In the genomic region with DNA sequence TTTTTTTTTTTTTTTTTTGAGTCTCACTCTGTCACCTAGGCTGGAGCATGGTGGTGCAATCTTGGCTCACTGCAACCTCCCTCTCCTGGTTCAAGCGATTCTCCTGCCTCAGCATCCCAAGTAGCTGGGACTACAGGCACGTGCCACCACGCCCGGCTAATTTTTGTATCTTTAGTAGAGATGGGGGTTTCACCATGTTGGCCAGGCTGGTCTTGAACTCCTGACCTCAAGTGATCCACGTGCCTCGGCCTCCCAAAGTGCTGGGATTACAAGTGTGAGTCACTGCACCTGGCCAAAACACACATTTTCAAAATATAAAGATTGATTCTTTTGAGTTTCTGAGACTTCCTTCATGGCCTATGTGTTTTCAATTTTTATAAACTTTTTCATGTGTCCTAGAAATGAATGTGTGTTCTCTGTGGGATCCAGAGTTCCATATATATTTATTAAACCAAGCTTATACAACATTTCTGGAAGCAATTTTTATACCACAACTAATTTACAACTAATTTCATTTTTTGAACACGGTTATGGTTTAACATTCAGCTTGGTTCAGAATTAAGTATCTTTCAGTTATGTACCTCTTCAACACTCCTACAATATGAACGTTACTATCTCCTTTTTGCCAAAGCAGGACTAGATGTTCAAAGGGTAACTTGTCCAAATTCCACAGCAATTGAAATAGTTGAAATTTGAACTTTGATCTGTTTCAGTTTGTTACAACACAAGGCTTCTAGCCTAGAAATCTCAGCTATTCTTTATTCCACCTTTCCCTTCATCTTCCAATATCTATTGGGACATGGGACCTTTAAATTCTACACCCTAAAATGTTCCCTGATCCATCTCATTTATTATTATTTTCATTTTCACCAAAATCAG, we compare ENCODE assay signal across 11 cellular contexts. TPM values are rescaled to one million over a fixed set of nuclear protein-coding genes. Genes with fewer than 3 reads are reported as not detected.
DNase-seq lines count a peak whose midpoint lies in the region; ATAC-seq, FAIRE-seq and TF ChIP-seq lines count a peak whose summit lies in the region.
"Had no signal": no experiment of that assay in that cellular context is flagged by ENCODE, and none has a peak within 500 bp of the region (broad histone marks: within the 10 kb centered on the region; RNA-seq: fewer than 3 reads in every experiment).

No MANE protein-coding gene starts in this region.

- intact Hi-C loops in ovary (cut with DNase I) = loop anchor here in 1 of 4 donors (10.0 kb wide), 1 partner anchor 303 kb away; no protein-coding TSS in a partner anchor
- intact Hi-C loops in aorta (cut with DNase I) = no loop called here
- intact Hi-C loops in thyroid gland (cut with DNase I) = no loop called here

- H3F3A ChIP-seq in DOHH2 (ENCODE audit: control insufficient read depth, insufficient read depth) = no peaks in the 10 kb centered on the region
- H3F3A ChIP-seq in MM.1S (ENCODE audit: insufficient read depth, low read length) = 0 out of 2 replicates have a peak, but pooled peaks cover 2% of the 10 kb centered on the region

- no peaks in the 10 kb centered on the region for H3K9me3 ChIP-seq in DOHH2 (ENCODE audit: control insufficient read depth, insufficient read depth, low read length)
- H3K9me3 ChIP-seq in MM.1S (replicated peaks; ENCODE audit: insufficient read depth, low read length) = no peaks in the 10 kb centered on the region
- no peaks in the 10 kb centered on the region for H3K9me3 ChIP-seq in endocrine pancreas (ENCODE audit: control insufficient read depth, low read length)
- H3K9me3 ChIP-seq in ovary = no peaks in the 10 kb centered on the region
- no peaks in the 10 kb centered on the region for H3K9me3 ChIP-seq in aorta (ENCODE audit: control insufficient read depth, low read length)
- H3K9me3 ChIP-seq in thyroid gland = no peaks in the 10 kb centered on the region

- 75 to 81% (median 75%) methylated on average over 8 of the region's 8 CpGs for WGBS in ovary, 3 donors
- WGBS in aorta, 2 donors = 89 to 91% methylated on average over 8 of the region's 8 CpGs
- WGBS in thyroid gland, 2 donors = 85 to 89% methylated on average over 8 of the region's 8 CpGs

- FAIRE-seq in RCC 7860 (lab: Jason Lieb, UNC) = no peak

- peak overlapping the region; percentile 86 for H3K4me3 ChIP-seq in DOHH2 (ENCODE audit: low read length)
- no peak overlapping the region; the same call in 1 of the 2 replicates for H3K4me3 ChIP-seq in MM.1S (ENCODE audit: low read length)
- H3K4me3 ChIP-seq in endocrine pancreas (ENCODE audit: control insufficient read depth, insufficient read depth, low read length) = peak overlapping the region; percentile 83
- H3K4me3 ChIP-seq in ovary = peak overlapping the region; percentile 86
- H3K4me3 ChIP-seq in aorta (ENCODE audit: low read length in 2 of 2) = no peak overlapping the region
- no peak overlapping the region for H3K4me3 ChIP-seq in thyroid gland (replicated peaks in 1 of 3)

- H4K20me1 ChIP-seq in DOHH2 (ENCODE audit: control insufficient read depth, insufficient read depth, low read depth, low read length) = no peaks in the 10 kb centered on the region
- H4K20me1 ChIP-seq in MM.1S (ENCODE audit: insufficient read depth, low read length) = no peaks in the 10 kb centered on the region

- TF ChIP-seq CTCF in DOHH2 (IDR thresholded peaks at IDR 0.05; ENCODE audit: low read depth, low read length, poor library complexity, severe bottlenecking) (no peak), MM.1S (IDR thresholded peaks at IDR 0.05; ENCODE audit: low read length) (no peak), ovary (IDR thresholded peaks at IDR 0.05) (no peak), thyroid gland (IDR thresholded peaks at IDR 0.05) (no peak)

- H3K4me1 ChIP-seq in DOHH2 (ENCODE audit: control insufficient read depth, low read length) = peaks cover 31% of the 10 kb centered on the region
- H3K4me1 ChIP-seq in MM.1S (ENCODE audit: low read length) = peaks cover 6% of the 10 kb centered on the region; the same call in 1 of the 2 replicates
- H3K4me1 ChIP-seq in endocrine pancreas (ENCODE audit: control insufficient read depth, insufficient read depth, low read length) = peaks cover 27% of the 10 kb centered on the region
- peaks cover 2% of the 10 kb centered on the region for H3K4me1 ChIP-seq in ovary (ENCODE audit: insufficient read depth)
- no peaks in the 10 kb centered on the region for H3K4me1 ChIP-seq in aorta (ENCODE audit: control insufficient read depth in 1 of 2, insufficient read depth in 2 of 2, low read length in 2 of 2)
- peaks cover 15 to 25% of the 10 kb centered on the region in 2 donors for H3K4me1 ChIP-seq in thyroid gland

- no peak overlapping the region for H2AFZ ChIP-seq in MM.1S (ENCODE audit: low read length)

- peaks cover 6% of the 10 kb centered on the region for H3K36me3 ChIP-seq in DOHH2 (ENCODE audit: control insufficient read depth, low read length)
- H3K36me3 ChIP-seq in MM.1S (replicated peaks; ENCODE audit: insufficient read depth, low read length) = no peaks in the 10 kb centered on the region
- H3K36me3 ChIP-seq in endocrine pancreas (ENCODE audit: control insufficient read depth, insufficient read depth, low read length) = no peaks in the 10 kb centered on the region
- no peaks in the 10 kb centered on the region for H3K36me3 ChIP-seq in ovary
- H3K36me3 ChIP-seq in aorta (ENCODE audit: control insufficient read depth in 1 of 2, insufficient read depth in 2 of 2, low read length in 1 of 2) = no peaks in the 10 kb centered on the region
- no peaks in the 10 kb centered on the region for H3K36me3 ChIP-seq in thyroid gland

- no peak for ATAC-seq in aorta (ENCODE audit: low FRiP score)

- H3K4me2 ChIP-seq in DOHH2 (ENCODE audit: low read length) = peak overlapping the region; percentile 73
- peak overlapping the region; percentile 76 for H3K4me2 ChIP-seq in MM.1S (ENCODE audit: low read depth, low read length)

- no peak overlapping the region for H3K9ac ChIP-seq in MM.1S (ENCODE audit: low read length)
- no peak overlapping the region for H3K9ac ChIP-seq in endocrine pancreas (ENCODE audit: control insufficient read depth, insufficient read depth, low read length)

- H3K27ac ChIP-seq in DOHH2 (ENCODE audit: low read depth, low read length) (no peak overlapping the region), MM.1S (ENCODE audit: low read length) (no peak overlapping the region), ovary (peak overlapping the region in 1 of 2 donors; percentile 87), aorta (ENCODE audit: low read depth in 1 of 2, low read length in 2 of 2) (no peak overlapping the region), thyroid gland (no peak overlapping the region)

- DNase-seq in MM.1S = no peak
- DNase-seq in ovary = no peak
- DNase-seq in aorta = no peak
- DNase-seq in RCC 7860 (ENCODE audit: low spot score) = no peak
- DNase-seq in thyroid gland = no peak
- no peak for DNase-seq in mucosa of gallbladder (ENCODE audit: low spot score)
- DNase-seq: erythroblast; NCI-H526 treated with DMSO at 0.1 percent for 48 hours; stimulated activated naive CD4-positive, alpha-beta T cell had no signal

- H3K9me2 ChIP-seq in DOHH2 (replicated peaks; ENCODE audit: control insufficient read depth, low read length) (no peaks in the 10 kb centered on the region), MM.1S (replicated peaks; ENCODE audit: insufficient read depth, low read length) (no peaks in the 10 kb centered on the region)

- no peaks in the 10 kb centered on the region for H3K27me3 ChIP-seq in DOHH2 (ENCODE audit: control insufficient read depth, low read length)
- H3K27me3 ChIP-seq in MM.1S (replicated peaks; ENCODE audit: insufficient read depth, low read length) = no peaks in the 10 kb centered on the region
- no peaks in the 10 kb centered on the region for H3K27me3 ChIP-seq in endocrine pancreas (ENCODE audit: control insufficient read depth, insufficient read depth, low read length)
- H3K27me3 ChIP-seq in ovary = no peaks in the 10 kb centered on the region
- no peaks in the 10 kb centered on the region for H3K27me3 ChIP-seq in aorta (ENCODE audit: control insufficient read depth in 1 of 2, insufficient read depth in 2 of 2, low read length in 1 of 2)
- H3K27me3 ChIP-seq in thyroid gland = no peaks in the 10 kb centered on the region

- TF ChIP-seq EP300 in ovary (IDR thresholded peaks at IDR 0.05) = no peak

- TF ChIP-seq POLR2A in ovary (IDR thresholded peaks at IDR 0.05) = no peak
- no peak for TF ChIP-seq POLR2A in thyroid gland (IDR thresholded peaks at IDR 0.05)

- H3K79me2 ChIP-seq in DOHH2 (ENCODE audit: control insufficient read depth, low read length) (peaks cover 67% of the 10 kb centered on the region), MM.1S (ENCODE audit: low read length) (peaks cover 36% of the 10 kb centered on the region)

RNA-seq across cellular contexts. Expression of gene ACAD11, which starts 1.5 kb away (rescaled TPM):
- 10 to 100 TPM; 18.7 to 48.8 (median 25.8) TPM for total RNA-seq in ovary
- 10 to 100 TPM; 19.4 to 28.0 TPM for polyA plus RNA-seq in ovary
- total RNA-seq in aorta = 10 to 100 TPM; 31.9 to 52.4 TPM
- polyA plus RNA-seq in aorta = 10 to 100 TPM; 10.0 to 89.6 TPM
- total RNA-seq in thyroid gland = 10 to 100 TPM; 34.9 to 42.6 (median 42.3) TPM
- 29.9 TPM for total RNA-seq in mucosa of gallbladder

RNA-seq across cellular contexts. Expression of gene UBA5, which starts 2.0 kb away (rescaled TPM):
- total RNA-seq in ovary (10 to 100 TPM; 26.5 to 40.6 (median 31.7) TPM), aorta (10 to 100 TPM; 34.4 to 37.7 TPM), thyroid gland (10 to 100 TPM; 56.3 to 74.4 (median 61.5) TPM), mucosa of gallbladder (33.6 TPM)
- polyA plus RNA-seq in ovary (10 to 100 TPM; 15.6 to 27.6 TPM), aorta (10 to 100 TPM; 29.7 to 36.9 TPM)

Comparison
In these comparisons a context has a peak if more than half of its experiments do, and no peak if none do; other contexts are left out.
1. H3K4me3 ChIP-seq: peak in DOHH2 (single experiment), endocrine pancreas (single experiment) and ovary (single experiment); none in MM.1S (single experiment), aorta (0 of 2) and thyroid gland (0 of 3).